1 cellular context compared by ENCODE assay signal in the genomic region with DNA sequence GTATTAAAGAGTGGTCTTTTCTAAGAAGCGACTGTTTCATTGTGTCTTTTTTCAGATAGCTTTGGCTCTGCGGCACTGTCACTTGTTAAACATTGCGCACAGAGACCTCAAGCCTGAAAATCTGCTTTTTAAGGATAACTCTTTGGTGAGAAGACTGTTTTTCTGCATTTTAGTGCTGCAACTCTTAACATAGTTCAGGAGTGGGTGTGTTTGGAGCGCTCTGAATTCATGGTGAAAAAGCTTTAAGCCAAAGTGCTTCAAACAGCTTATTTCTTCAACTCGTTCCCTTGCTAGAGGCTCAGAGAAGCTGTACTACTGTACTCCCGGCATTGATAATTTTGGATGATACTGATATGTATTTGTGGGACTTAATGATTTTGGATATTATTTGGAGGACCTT.
TF ChIP-seq lines count a peak whose summit lies in the region.

No MANE protein-coding gene starts in this region.

TF ChIP-seq in H1, 55 proteins besides CTCF, POLR2A, EP300 and RAD21 (continued from another document):
- TF ChIP-seq RBBP5 (IDR thresholded peaks at IDR 0.05; ENCODE audit: borderline replicate concordance, low read depth, low read length) = no peak
- TF ChIP-seq CTBP2 (IDR thresholded peaks at IDR 0.05; ENCODE audit: borderline replicate concordance, insufficient read depth, insufficient read length, low read length) = no peak
- TF ChIP-seq SP2 (IDR thresholded peaks at IDR 0.05; ENCODE audit: low read length) = no peak
TF ChIP-seq in H1: peak in this region for 0.
